In genomic region chr3:138834359-138835176, GRCh38 we compare ENCODE assay signal across 8 cellular contexts.
DNase-seq lines count a peak whose midpoint lies in the region; TF ChIP-seq lines count a peak whose summit lies in the region.

Gene PIK3CB (minus strand): TSS chr3:138834928. CDS start chr3:138759343, 75,585 bp downstream.

- peak; percentile 48 for TF ChIP-seq CTCF in Loucy (conservative IDR thresholded peaks at IDR 0.05; ENCODE audit: low read length)
- TF ChIP-seq CTCF in foreskin fibroblast (IDR thresholded peaks at IDR 0.05; ENCODE audit: low read depth, low read length), result no peak
- TF ChIP-seq CTCF in neutrophil (IDR thresholded peaks at IDR 0.05), result peak; percentile 37

- peaks cover 16% of the 10 kb centered on the region for H3K4me1 ChIP-seq in Loucy (ENCODE audit: insufficient read depth, low read length, poor library complexity, severe bottlenecking)
- H3K4me1 ChIP-seq in neutrophil (ENCODE audit: control insufficient read depth in 1 of 2, insufficient read depth in 1 of 2, low read depth in 1 of 2, low read length in 1 of 2), result peaks cover 31 to 33% of the 10 kb centered on the region in 2 experiments

- H3K4me3 ChIP-seq in Loucy (ENCODE audit: low read length, poor library complexity, severe bottlenecking), result peak within 1 kb of the TSS; percentile 88
- peak within 1 kb of the TSS; percentile 82 to 83 for H3K4me3 ChIP-seq in foreskin fibroblast (ENCODE audit: low read depth in 1 of 2, low read length in 2 of 2)
- peak within 1 kb of the TSS; percentile 83 to 94 for H3K4me3 ChIP-seq in neutrophil (ENCODE audit: low read depth in 1 of 2, low read length in 1 of 2)

- H3K9me3 ChIP-seq in Loucy (ENCODE audit: insufficient read depth, low read depth, low read length) (no peaks in the 10 kb centered on the region), neutrophil (no peaks in the 10 kb centered on the region)

- peak within 1 kb of the TSS; percentile 94 for H3K9ac ChIP-seq in Loucy (ENCODE audit: low read depth, low read length, poor library complexity, severe bottlenecking)

- peak within 1 kb of the TSS; percentile 87 for H2AFZ ChIP-seq in Loucy (ENCODE audit: low read length)

- H3K27me3 ChIP-seq in Loucy (ENCODE audit: insufficient read depth, low read length, poor library complexity, severe bottlenecking), result no peaks in the 10 kb centered on the region
- no peaks in the 10 kb centered on the region for H3K27me3 ChIP-seq in neutrophil

- H3K4me2 ChIP-seq in Loucy (ENCODE audit: low read depth, low read length, poor library complexity, severe bottlenecking), result peak within 1 kb of the TSS; percentile 94

- H3F3A ChIP-seq in Loucy (ENCODE audit: low read depth), result no peaks in the 10 kb centered on the region

- DNase-seq in ELF-1 (ENCODE audit: low read depth, low spot score), result peak; percentile 95
- DNase-seq in GOT3 (lab: John Stamatoyannopoulos, UW), result peak; percentile 73
- DNase-seq in SHP77 treated with DMSO at 0.1 percent for 48 hours (lab: John Stamatoyannopoulos, UW), result peak; percentile 79
- peak; percentile 82 for DNase-seq in activated gamma-delta T cell treated with Interleukin-2 at 50 U/mL for 16 hours
- DNase-seq in foreskin fibroblast, result peak; percentile 82 to 95
- DNase-seq in substantia nigra (lab: John Stamatoyannopoulos, UW), result peak; percentile 22 to 94 (median 79)

- peaks cover 50% of the 10 kb centered on the region for H3K79me2 ChIP-seq in Loucy (ENCODE audit: insufficient read depth, low read length)

- H3K27ac ChIP-seq in neutrophil (peak within 1 kb of the TSS; percentile 92), substantia nigra (ENCODE audit: low read depth, low read length, poor library complexity, severe bottlenecking) (peak within 1 kb of the TSS; percentile 96)

- H4K20me1 ChIP-seq in Loucy (ENCODE audit: insufficient read depth, low read length, poor library complexity, severe bottlenecking), result peaks cover 24% of the 10 kb centered on the region

- H3K9me2 ChIP-seq in Loucy (replicated peaks; ENCODE audit: low read depth, low read length), result no peaks in the 10 kb centered on the region

- H3K36me3 ChIP-seq in Loucy (ENCODE audit: insufficient read depth, low read length) (no peaks in the 10 kb centered on the region), neutrophil (no peaks in the 10 kb centered on the region)

Comparison
In these comparisons a context has a peak if more than half of its experiments do, and no peak if none do; other contexts are left out.
1. Peak in every context shown above with its lines: DNase-seq, H3K4me3 ChIP-seq and H3K27ac ChIP-seq.